Comparison of ENCODE assay signal across 9 cellular contexts in the genomic region with DNA sequence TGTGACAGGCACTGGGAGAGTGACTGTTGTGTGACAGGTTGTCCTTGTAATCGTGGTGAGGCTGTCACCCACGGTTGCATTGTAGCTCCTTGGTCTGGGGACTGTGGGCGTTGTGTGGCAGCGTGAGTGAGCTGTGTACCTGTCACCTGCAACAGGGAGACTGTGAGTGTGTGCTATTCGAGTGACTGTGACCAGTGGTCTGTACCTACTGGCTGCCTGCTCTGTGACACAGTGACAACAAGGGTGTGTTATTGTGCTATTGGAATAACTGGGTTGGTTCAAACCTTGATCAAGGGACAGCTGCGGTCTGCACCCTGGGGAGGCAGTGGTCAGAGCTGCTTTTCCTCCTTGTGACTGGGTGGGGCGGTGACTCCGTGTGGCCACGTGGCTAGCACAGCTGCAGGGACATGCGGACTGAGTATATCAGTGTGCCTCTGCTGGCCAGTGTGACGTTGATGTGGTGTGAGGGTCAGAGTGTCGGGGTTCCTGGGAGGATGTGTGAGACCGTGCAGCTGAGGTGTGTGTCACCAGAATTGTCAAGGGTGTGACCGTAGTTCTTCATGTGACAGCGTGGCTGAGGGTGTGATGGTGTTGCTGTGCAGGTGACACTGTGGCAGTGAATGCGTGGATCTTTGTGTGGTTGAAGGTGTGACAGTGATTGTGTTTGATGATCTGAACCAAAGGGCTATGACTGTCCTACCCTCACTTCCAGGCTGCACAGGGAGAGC. TPM values are rescaled to one million over a fixed set of nuclear protein-coding genes. Genes with fewer than 3 reads are reported as not detected.
DNase-seq lines count a peak whose midpoint lies in the region; ATAC-seq, FAIRE-seq and TF ChIP-seq lines count a peak whose summit lies in the region.
"Had no signal": no experiment of that assay in that cellular context is flagged by ENCODE, and none has a peak within 500 bp of the region (broad histone marks: within the 10 kb centered on the region; RNA-seq: fewer than 3 reads in every experiment).

No MANE protein-coding gene starts in this region.

- H3K9me2 ChIP-seq in PC-3 (replicated peaks; ENCODE audit: low read length) = no peaks in the 10 kb centered on the region

- H3K4me3 ChIP-seq in right atrium auricular region (no peak overlapping the region), small intestine (ENCODE audit: low read depth in 1 of 2, low read length in 2 of 2) (no peak overlapping the region), PC-3 (ENCODE audit: low read length) (no peak overlapping the region)

- 12 to 40% (median 16%) methylated on average over 16 of the region's 16 CpGs for WGBS in small intestine, 3 donors

- H3K9ac ChIP-seq in PC-3 (ENCODE audit: low read length) = no peak overlapping the region

- TF ChIP-seq CTCF in right atrium auricular region (IDR thresholded peaks at IDR 0.05) = no peak
- no peak for TF ChIP-seq CTCF in PC-3 (conservative IDR thresholded peaks at IDR 0.05; ENCODE audit: low read depth, low read length)

- no peaks in the 10 kb centered on the region for H3K9me3 ChIP-seq in right atrium auricular region
- no peaks in the 10 kb centered on the region for H3K9me3 ChIP-seq in small intestine (ENCODE audit: control insufficient read depth, low read depth)
- H3K9me3 ChIP-seq in PC-3 (ENCODE audit: low read length) = no peaks in the 10 kb centered on the region

- FAIRE-seq in small intestine (lab: Jason Lieb, UNC) = no peak
- FAIRE-seq: colon had no signal

- H3K4me1 ChIP-seq in right atrium auricular region (peaks cover 0 to 20% of the 10 kb centered on the region in 2 donors), small intestine (ENCODE audit: control insufficient read depth in 2 of 2, insufficient read depth in 1 of 2, low read depth in 1 of 2, low read length in 1 of 2) (no peaks in the 10 kb centered on the region), PC-3 (ENCODE audit: insufficient read depth, low read length) (no peaks in the 10 kb centered on the region)

- no TSS peak for BruUV-seq in PC-3 (replicated peaks; lab: Mats Ljungman, UMichigan)

- peak overlapping the region; percentile 23 to 66 for H3K27ac ChIP-seq in right atrium auricular region
- H3K27ac ChIP-seq in small intestine (ENCODE audit: low read depth in 1 of 2, low read length in 1 of 2) = peak overlapping the region; percentile 32 to 52
- no peak overlapping the region for H3K27ac ChIP-seq in PC-3 (ENCODE audit: low read length)

- H3K27me3 ChIP-seq in right atrium auricular region (no peaks in the 10 kb centered on the region), small intestine (ENCODE audit: control insufficient read depth in 2 of 2, insufficient read depth in 2 of 2, low read length in 2 of 2) (no peaks in the 10 kb centered on the region), PC-3 (ENCODE audit: low read length) (no peaks in the 10 kb centered on the region)

- intact Hi-C loops in PC-3 (cut with micrococcal nuclease) = no loop called here

- no peaks in the 10 kb centered on the region for H3K79me2 ChIP-seq in PC-3 (ENCODE audit: low read length)

- H3F3A ChIP-seq in PC-3 (ENCODE audit: low read length, unreplicated experiment) = no peaks in the 10 kb centered on the region

- DNase-seq in RPMI8226 (peak; percentile 82), right atrium auricular region (ENCODE audit: low spot score) (peak; percentile 89), small intestine (peak; percentile 92), PC-3 (no peak)
- DNase-seq in activated CD8-positive, alpha-beta memory T cell treated with anti-CD3 and anti-CD28 coated beads, Interleukin-2, amount 50 U/mL, for 48 hours = no peak
- no peak for DNase-seq in activated CD4-positive, alpha-beta T cell treated with anti-CD3 and anti-CD28 coated beads, Interleukin-2, amount 50 U/mL, for 4 hours

- H4K20me1 ChIP-seq in PC-3 (ENCODE audit: low read length) = no peaks in the 10 kb centered on the region

- POLR2A ChIA-PET in PC-3 (lab: Charles Lee; ENCODE audit: unreplicated experiment) = interaction anchor here (0.6 to 1.0 kb wide), 3 partner anchors 38 to 76 kb away, joined by 4 to 33 read pairs (median 16); no protein-coding TSS in a partner anchor

- CTCF ChIA-PET in PC-3 (lab: Charles Lee) = interaction anchor here (0.5 to 0.6 kb wide), 2 partner anchors 38 to 111 kb away, joined by 3 to 7 read pairs; no protein-coding TSS in a partner anchor

- no peak overlapping the region for H3K4me2 ChIP-seq in PC-3 (ENCODE audit: low read length)

- peak; percentile 49 for ATAC-seq in GM21381 (IDR thresholded peaks at IDR 0.05; ENCODE audit: unreplicated experiment)
- no peak for ATAC-seq in HG03039 (IDR thresholded peaks at IDR 0.05; ENCODE audit: unreplicated experiment)
- no peak for ATAC-seq in PC-3

- H3K36me3 ChIP-seq in right atrium auricular region (no peaks in the 10 kb centered on the region), small intestine (ENCODE audit: control insufficient read depth in 2 of 2, insufficient read depth in 2 of 2, low read length in 2 of 2) (no peaks in the 10 kb centered on the region), PC-3 (ENCODE audit: low read depth, low read length) (no peaks in the 10 kb centered on the region)

- H2AFZ ChIP-seq in PC-3 (ENCODE audit: low read length) = no peak overlapping the region

RNA-seq across cellular contexts. Expression of a gene that starts 10.1 kb away (rescaled TPM):
- 10 to 100 TPM; 56.5 to 69.8 TPM for total RNA-seq in right atrium auricular region
- polyA plus RNA-seq in small intestine = 10 to 100 TPM in 1 of 3 donors, 1 to 10 TPM in 2; 2.9 to 31.4 (median 8.9) TPM
- total RNA-seq in PC-3 (2014; rRNA removed) = 43.3 and 75.8 TPM in 2 replicates

RNA-seq across cellular contexts. Expression of a gene that starts 15.8 kb away (rescaled TPM):
- total RNA-seq in right atrium auricular region (10 to 100 TPM in 1 of 2 donors, 1 to 10 TPM in 1; 2.9 to 10.7 TPM), PC-3 (2014; rRNA removed) (0.55 and 1.1 TPM in 2 replicates)
- under 1 TPM in 1 of 3 donors, not detected in 2; 0.16 TPM for polyA plus RNA-seq in small intestine

RNA-seq across cellular contexts. Expression of a gene that starts 28.2 kb away (rescaled TPM):
- 10 to 100 TPM; 48.5 to 58.7 TPM for total RNA-seq in right atrium auricular region
- 10 to 100 TPM; 32.3 to 42.2 (median 40.0) TPM for polyA plus RNA-seq in small intestine
- 219 and 352 TPM in 2 replicates for total RNA-seq in PC-3 (2014; rRNA removed)

RNA-seq across cellular contexts. Expression of a gene that starts 39.6 kb away (rescaled TPM):
- 100 to 1,000 TPM; 178 to 185 TPM for total RNA-seq in right atrium auricular region
- 100 to 1,000 TPM in 1 of 3 donors, 10 to 100 TPM in 2; 93.0 to 114 (median 98.9) TPM for polyA plus RNA-seq in small intestine
- total RNA-seq in PC-3 (2014; rRNA removed) = 389 and 418 TPM in 2 replicates

RNA-seq across cellular contexts. Expression of a gene that starts 46.8 kb away (rescaled TPM):
- 100 to 1,000 TPM; 285 to 289 TPM for total RNA-seq in right atrium auricular region
- 100 to 1,000 TPM; 117 to 696 (median 173) TPM for polyA plus RNA-seq in small intestine
- total RNA-seq in PC-3 (2014; rRNA removed) = 2,022 and 2,043 TPM in 2 replicates

Comparison
In these comparisons a context has a peak if more than half of its experiments do, and no peak if none do; other contexts are left out.
1. DNase-seq: peak in RPMI8226 (single experiment), right atrium auricular region (single experiment) and small intestine (single experiment); none in activated CD8-positive, alpha-beta memory T cell treated with anti-CD3 and anti-CD28 coated beads, Interleukin-2, amount 50 U/mL, for 48 hours (single experiment), PC-3 (single experiment) and activated CD4-positive, alpha-beta T cell treated with anti-CD3 and anti-CD28 coated beads, Interleukin-2, amount 50 U/mL, for 4 hours (0 of 2).